Comparison of ENCODE assay signal across 18 cellular contexts in genomic region chr11:65058012-65058411, GRCh38. TPM values are rescaled to one million over a fixed set of nuclear protein-coding genes. Genes with fewer than 3 reads are reported as not detected.
DNase-seq lines count a peak whose midpoint lies in the region; ATAC-seq, FAIRE-seq and TF ChIP-seq lines count a peak whose summit lies in the region.
"Had no signal": no experiment of that assay in that cellular context is flagged by ENCODE, and none has a peak within 500 bp of the region (broad histone marks: within the 10 kb centered on the region; RNA-seq: fewer than 3 reads in every experiment).

No MANE protein-coding gene starts in this region.

- peak; percentile 17; the same call in 1 of the 2 replicates for TF ChIP-seq RAD21 in HepG2 (CRISPR knock-in tag; IDR thresholded peaks at IDR 0.05)

- H3K4me2 ChIP-seq in HepG2 (ENCODE audit: low read depth, low read length) = peak overlapping the region; percentile 82
- H3K4me2 ChIP-seq: A549 had no signal

- in situ Hi-C loops in HepG2 (cut with HindIII; ENCODE audit: extremely low pct_ligation_motif_present, low pct_unique_long_range_greater_than_20kb) = no loop called here

- intact Hi-C loops in HepG2 (cut with micrococcal nuclease; ENCODE audit: unreplicated experiment) = no loop called here
- intact Hi-C loops in right lobe of liver (cut with DNase I) = no loop called here

- H2AFZ ChIP-seq in HepG2 (ENCODE audit: low read length) = no peak overlapping the region

- H3K79me2 ChIP-seq in HepG2 (ENCODE audit: insufficient read depth, low read length) = no peaks in the 10 kb centered on the region

- H3K4me3 ChIP-seq in HepG2 (replicated peaks in 1 of 3; ENCODE audit: insufficient read depth in 1 of 3, low read depth in 2 of 3, low read length in 3 of 3) (peak overlapping the region; percentile 32 to 75 (median 57); a peak in 5 of 6 replicates), right lobe of liver (no peak overlapping the region), rectal smooth muscle tissue (ENCODE audit: low read length) (peak overlapping the region; percentile 8), BE2C (ENCODE audit: low read depth, low read length) (no peak overlapping the region)
- H3K4me3 ChIP-seq: A549, SJSA1 had no signal

- H4K20me1 ChIP-seq in HepG2 (ENCODE audit: insufficient read depth, low read length) = no peaks in the 10 kb centered on the region

- peak; percentile 64 for ATAC-seq in HepG2
- no peak for ATAC-seq in right lobe of liver
- no peak for ATAC-seq in HG02678 (IDR thresholded peaks at IDR 0.05; ENCODE audit: unreplicated experiment)
- ATAC-seq: A549, Right ventricle myocardium inferior had no signal

- TF ChIP-seq CTCF in HepG2 (CRISPR knock-in tag; IDR thresholded peaks at IDR 0.05) = no peak
- TF ChIP-seq CTCF in right lobe of liver (IDR thresholded peaks at IDR 0.05) = no peak
- TF ChIP-seq CTCF in BE2C (IDR thresholded peaks at IDR 0.05; ENCODE audit: low read depth, low read length) = no peak

- H3K9me3 ChIP-seq in HepG2 (ENCODE audit: low read length) (no peaks in the 10 kb centered on the region), right lobe of liver (no peaks in the 10 kb centered on the region), BE2C (no peaks in the 10 kb centered on the region)
- H3K9me3 ChIP-seq: A549, SJSA1 had no signal

- peak overlapping the region; percentile 42 for H3K9ac ChIP-seq in HepG2 (ENCODE audit: insufficient read depth, low read depth, low read length)
- no peak overlapping the region for H3K9ac ChIP-seq in rectal smooth muscle tissue (ENCODE audit: low read length)

- H3K36me3 ChIP-seq in HepG2 (replicated peaks in 1 of 2; ENCODE audit: control insufficient read depth in 1 of 2, insufficient read depth in 2 of 2, low read length in 2 of 2) = no peaks in the 10 kb centered on the region
- H3K36me3 ChIP-seq in right lobe of liver = no peaks in the 10 kb centered on the region
- H3K36me3 ChIP-seq in rectal smooth muscle tissue (ENCODE audit: control insufficient read depth, insufficient read depth, low read length) = no peaks in the 10 kb centered on the region
- H3K36me3 ChIP-seq in BE2C = no peaks in the 10 kb centered on the region
- H3K36me3 ChIP-seq: SJSA1 had no signal

- BruUV-seq in HepG2 (replicated peaks; lab: Mats Ljungman, UMichigan) = no TSS peak

- FAIRE-seq in HepG2 (lab: Jason Lieb, UNC) = no peak
- FAIRE-seq: A549 had no signal

- H3K4me1 ChIP-seq in HepG2 (ENCODE audit: insufficient read depth, low read length) (peaks cover 61% of the 10 kb centered on the region), right lobe of liver (no peaks in the 10 kb centered on the region), rectal smooth muscle tissue (ENCODE audit: control insufficient read depth, insufficient read depth, low read length) (no peaks in the 10 kb centered on the region), BE2C (no peaks in the 10 kb centered on the region)
- H3K4me1 ChIP-seq: A549, SJSA1 had no signal

- DNase-seq in HepG2 (ENCODE audit: low spot score) = no peak
- no peak for DNase-seq in right lobe of liver
- peak; percentile 52 for DNase-seq in NCI-H345 treated with DMSO at 0.1 percent for 48 hours (lab: John Stamatoyannopoulos, UW; ENCODE audit: unreplicated experiment)
- DNase-seq in BE2C = no peak
- DNase-seq: DMS 273 treated with DMSO at 0.1 percent for 48 hours, DMS79 treated with DMSO at 0.1 percent for 48 hours, H7, Kasumi-1, NCI-H1930, NCI-H774, T-helper 1 cell had no signal

- TF ChIP-seq EP300 in HepG2 (IDR thresholded peaks at IDR 0.05; ENCODE audit: low read depth in 2 of 2, low read length in 2 of 2) (no peak), HepG2 (CRISPR knock-in tag; IDR thresholded peaks at IDR 0.05; ENCODE audit: borderline replicate concordance) (no peak)

- TF ChIP-seq POLR2A in HepG2 (IDR thresholded peaks at IDR 0.05; ENCODE audit: insufficient read depth in 1 of 2, low read depth in 2 of 2, low read length in 2 of 2) (no peak), right lobe of liver (IDR thresholded peaks at IDR 0.05) (no peak)

- WGBS in HepG2 (ENCODE audit: low lambda C conversion rate) = no CpG with 5 or more reads among the region's 13 CpGs
- WGBS in right lobe of liver (ENCODE audit: insufficient coverage, low coverage, low lambda C conversion rate, missing lambda C conversion rate) = no CpG with 5 or more reads among the region's 13 CpGs

- CTCF ChIA-PET in HepG2 (lab: Yijun Ruan, JAX; ENCODE audit: low intra/inter-chr PET ratio, low total read pairs) = no interaction called here

- no peaks in the 10 kb centered on the region for H3K27me3 ChIP-seq in HepG2 (ENCODE audit: control insufficient read depth in 1 of 2, insufficient read depth in 2 of 2, low read length in 2 of 2)
- no peaks in the 10 kb centered on the region for H3K27me3 ChIP-seq in right lobe of liver
- no peaks in the 10 kb centered on the region for H3K27me3 ChIP-seq in rectal smooth muscle tissue (ENCODE audit: control insufficient read depth, insufficient read depth, low read length)
- H3K27me3 ChIP-seq in BE2C = no peaks in the 10 kb centered on the region
- H3K27me3 ChIP-seq: SJSA1 had no signal

- H3K27ac ChIP-seq in HepG2 (ENCODE audit: extremely low read length, insufficient read depth, low read length) (peak overlapping the region; percentile 24), right lobe of liver (no peak overlapping the region), rectal smooth muscle tissue (ENCODE audit: low read depth, low read length) (no peak overlapping the region)
- H3K27ac ChIP-seq: A549, SJSA1 had no signal

- POLR2A ChIA-PET in HepG2 (lab: Yijun Ruan, JAX) = interaction anchor here (0.6 to 4.1 kb wide), 11 partner anchors 9 to 112 kb away, joined by 3 to 39 read pairs (median 6); partner anchors contain the start of genes ARL2, FAU, MRPL49 and SAC3D1

RNA-seq across cellular contexts. Expression of gene NAALADL1, which starts 0.3 kb away (rescaled TPM):
- total RNA-seq in HepG2 (2016; rRNA removed; fragmentation: Illumina TruSeq; extraction: Trizol) (3.4 and 9.3 TPM in 2 replicates), right lobe of liver (1 to 10 TPM in 5 of 6 experiments, under 1 TPM in 1; 0.83 to 3.5 (median 1.4) TPM)
- 1.5 and 2.2 TPM in 2 replicates for total RNA-seq in HepG2 (2016; cell fraction: cytosol; rRNA removed; fragmentation: Illumina TruSeq; extraction: Trizol; ENCODE audit: low read depth)
- 3.2 and 9.6 TPM in 2 replicates for total RNA-seq in HepG2 (2016; cell fraction: insoluble cytoplasmic fraction; rRNA removed; fragmentation: Illumina TruSeq; extraction: Trizol)
- 1.3 and 2.0 TPM in 2 replicates for total RNA-seq in HepG2 (2016; cell fraction: membrane; rRNA removed; fragmentation: Illumina TruSeq; extraction: Trizol)
- 8.8 and 12.8 TPM in 2 replicates for total RNA-seq in HepG2 (2016; cell fraction: nucleus; rRNA removed; fragmentation: Illumina TruSeq; extraction: Trizol)
- polyA plus RNA-seq in HepG2 (2011; rRNA removed) = 33.9 and 67.5 TPM in 2 replicates
- polyA plus RNA-seq in HepG2 (2011; cell fraction: cytosol; rRNA removed) = 24.8 and 27.3 TPM in 2 replicates
- 178 and 181 TPM in 2 replicates for polyA plus RNA-seq in HepG2 (2011; cell fraction: nucleus; rRNA removed)
- 30.3 and 30.5 TPM in 2 replicates for polyA plus RNA-seq in HepG2 (2012)
- polyA plus RNA-seq in HepG2 (2016; cell fraction: cytosol; fragmentation: Illumina TruSeq; extraction: Trizol; ENCODE audit: low read depth) = 1.1 and 1.2 TPM in 2 replicates
- polyA plus RNA-seq in HepG2 (2016; cell fraction: insoluble cytoplasmic fraction; fragmentation: Illumina TruSeq; extraction: Trizol; ENCODE audit: low read depth) = 2.4 and 2.9 TPM in 2 replicates
- 2.0 and 2.1 TPM in 2 replicates for polyA plus RNA-seq in HepG2 (2016; cell fraction: membrane; fragmentation: Illumina TruSeq; extraction: Trizol; ENCODE audit: low read depth)
- polyA plus RNA-seq in HepG2 (2016; cell fraction: nucleus; fragmentation: Illumina TruSeq; extraction: Trizol; ENCODE audit: insufficient read depth, low read depth) = 23.7 and 32.1 TPM in 2 replicates
- polyA minus RNA-seq in HepG2 (2011; rRNA and poly(A)+ RNA removed; ENCODE audit: low replicate concordance) = 0.09 and 15.4 TPM in 2 replicates
- 6.0 and 9.8 TPM in 2 replicates for polyA minus RNA-seq in HepG2 (2011; cell fraction: cytosol; rRNA and poly(A)+ RNA removed)
- 13.3 and 19.3 TPM in 2 replicates for polyA minus RNA-seq in HepG2 (2011; cell fraction: nucleus; rRNA and poly(A)+ RNA removed)
- not detected for polyA plus RNA-seq in BE2C (2012; ENCODE audit: insufficient read depth, insufficient read length, low read depth)
- total RNA-seq: MCF 10A, NCI-H460, SJSA1 had no signal
- polyA plus RNA-seq: A549 had no signal

RNA-seq across cellular contexts. Expression of gene SAC3D1, which starts 17.0 kb away (rescaled TPM):
- total RNA-seq in HepG2 (2016; rRNA removed; fragmentation: Illumina TruSeq; extraction: Trizol) (33.2 and 36.3 TPM in 2 replicates), right lobe of liver (10 to 100 TPM in 2 of 6 experiments, 1 to 10 TPM in 4; 4.2 to 13.8 (median 5.8) TPM)
- total RNA-seq in HepG2 (2016; cell fraction: cytosol; rRNA removed; fragmentation: Illumina TruSeq; extraction: Trizol; ENCODE audit: low read depth) = 17.6 and 24.5 TPM in 2 replicates
- 27.9 and 37.1 TPM in 2 replicates for total RNA-seq in HepG2 (2016; cell fraction: insoluble cytoplasmic fraction; rRNA removed; fragmentation: Illumina TruSeq; extraction: Trizol)
- 28.3 and 36.0 TPM in 2 replicates for total RNA-seq in HepG2 (2016; cell fraction: membrane; rRNA removed; fragmentation: Illumina TruSeq; extraction: Trizol)
- 15.6 and 16.8 TPM in 2 replicates for total RNA-seq in HepG2 (2016; cell fraction: nucleus; rRNA removed; fragmentation: Illumina TruSeq; extraction: Trizol)
- 7.4 and 8.9 TPM in 2 replicates for polyA plus RNA-seq in HepG2 (2011; rRNA removed)
- 10.6 and 22.0 TPM in 2 replicates for polyA plus RNA-seq in HepG2 (2011; cell fraction: cytosol; rRNA removed)
- polyA plus RNA-seq in HepG2 (2011; cell fraction: nucleus; rRNA removed) = 12.6 and 14.5 TPM in 2 replicates
- polyA plus RNA-seq in HepG2 (2012) = 7.4 and 9.2 TPM in 2 replicates
- polyA plus RNA-seq in HepG2 (2016; cell fraction: cytosol; fragmentation: Illumina TruSeq; extraction: Trizol; ENCODE audit: low read depth) = 17.6 and 24.3 TPM in 2 replicates
- 34.5 and 41.1 TPM in 2 replicates for polyA plus RNA-seq in HepG2 (2016; cell fraction: insoluble cytoplasmic fraction; fragmentation: Illumina TruSeq; extraction: Trizol; ENCODE audit: low read depth)
- polyA plus RNA-seq in HepG2 (2016; cell fraction: membrane; fragmentation: Illumina TruSeq; extraction: Trizol; ENCODE audit: low read depth) = 30.7 and 35.8 TPM in 2 replicates
- polyA plus RNA-seq in HepG2 (2016; cell fraction: nucleus; fragmentation: Illumina TruSeq; extraction: Trizol; ENCODE audit: insufficient read depth, low read depth) = 28.3 and 35.8 TPM in 2 replicates
- polyA minus RNA-seq in HepG2 (2011; rRNA and poly(A)+ RNA removed; ENCODE audit: low replicate concordance) = 16.9 and 20.3 TPM in 2 replicates
- polyA minus RNA-seq in HepG2 (2011; cell fraction: cytosol; rRNA and poly(A)+ RNA removed) = 9.3 and 12.0 TPM in 2 replicates
- 3.4 and 3.6 TPM in 2 replicates for polyA minus RNA-seq in HepG2 (2011; cell fraction: nucleus; rRNA and poly(A)+ RNA removed)
- polyA plus RNA-seq in BE2C (2012; ENCODE audit: insufficient read depth, insufficient read length, low read depth) = 19.0 TPM

RNA-seq across cellular contexts. Expression of gene CDCA5, which starts 25.8 kb away (rescaled TPM):
- total RNA-seq in HepG2 (2016; rRNA removed; fragmentation: Illumina TruSeq; extraction: Trizol) (50.6 and 63.1 TPM in 2 replicates), right lobe of liver (1 to 10 TPM in 3 of 6 experiments, under 1 TPM in 3; 0.31 to 2.3 (median 1.0) TPM)
- 10.5 and 13.6 TPM in 2 replicates for total RNA-seq in HepG2 (2016; cell fraction: cytosol; rRNA removed; fragmentation: Illumina TruSeq; extraction: Trizol; ENCODE audit: low read depth)
- total RNA-seq in HepG2 (2016; cell fraction: insoluble cytoplasmic fraction; rRNA removed; fragmentation: Illumina TruSeq; extraction: Trizol) = 51.6 and 54.0 TPM in 2 replicates
- total RNA-seq in HepG2 (2016; cell fraction: membrane; rRNA removed; fragmentation: Illumina TruSeq; extraction: Trizol) = 34.2 and 34.8 TPM in 2 replicates
- 28.5 and 29.9 TPM in 2 replicates for total RNA-seq in HepG2 (2016; cell fraction: nucleus; rRNA removed; fragmentation: Illumina TruSeq; extraction: Trizol)
- 9.8 and 13.5 TPM in 2 replicates for polyA plus RNA-seq in HepG2 (2011; rRNA removed)
- polyA plus RNA-seq in HepG2 (2011; cell fraction: cytosol; rRNA removed) = 9.8 and 14.9 TPM in 2 replicates
- 13.0 and 18.3 TPM in 2 replicates for polyA plus RNA-seq in HepG2 (2011; cell fraction: nucleus; rRNA removed)
- polyA plus RNA-seq in HepG2 (2012) = 9.0 and 19.7 TPM in 2 replicates
- polyA plus RNA-seq in HepG2 (2016; cell fraction: cytosol; fragmentation: Illumina TruSeq; extraction: Trizol; ENCODE audit: low read depth) = 10.9 and 11.2 TPM in 2 replicates
- 71.5 and 74.3 TPM in 2 replicates for polyA plus RNA-seq in HepG2 (2016; cell fraction: insoluble cytoplasmic fraction; fragmentation: Illumina TruSeq; extraction: Trizol; ENCODE audit: low read depth)
- 26.4 and 29.7 TPM in 2 replicates for polyA plus RNA-seq in HepG2 (2016; cell fraction: membrane; fragmentation: Illumina TruSeq; extraction: Trizol; ENCODE audit: low read depth)
- 62.8 and 64.8 TPM in 2 replicates for polyA plus RNA-seq in HepG2 (2016; cell fraction: nucleus; fragmentation: Illumina TruSeq; extraction: Trizol; ENCODE audit: insufficient read depth, low read depth)
- 21.2 and 61.0 TPM in 2 replicates for polyA minus RNA-seq in HepG2 (2011; rRNA and poly(A)+ RNA removed; ENCODE audit: low replicate concordance)
- polyA minus RNA-seq in HepG2 (2011; cell fraction: cytosol; rRNA and poly(A)+ RNA removed) = 8.1 and 8.3 TPM in 2 replicates
- polyA minus RNA-seq in HepG2 (2011; cell fraction: nucleus; rRNA and poly(A)+ RNA removed) = 7.0 and 10.6 TPM in 2 replicates
- 8.8 TPM for polyA plus RNA-seq in BE2C (2012; ENCODE audit: insufficient read depth, insufficient read length, low read depth)

RNA-seq across cellular contexts. Expression of gene ZFPL1, which starts 26.0 kb away (rescaled TPM):
- total RNA-seq in HepG2 (2016; rRNA removed; fragmentation: Illumina TruSeq; extraction: Trizol) = 27.6 and 32.2 TPM in 2 replicates
- total RNA-seq in HepG2 (2016; cell fraction: cytosol; rRNA removed; fragmentation: Illumina TruSeq; extraction: Trizol; ENCODE audit: low read depth) = 18.5 and 24.3 TPM in 2 replicates
- total RNA-seq in HepG2 (2016; cell fraction: insoluble cytoplasmic fraction; rRNA removed; fragmentation: Illumina TruSeq; extraction: Trizol) = 23.3 and 34.5 TPM in 2 replicates
- 24.9 and 32.0 TPM in 2 replicates for total RNA-seq in HepG2 (2016; cell fraction: membrane; rRNA removed; fragmentation: Illumina TruSeq; extraction: Trizol)
- total RNA-seq in HepG2 (2016; cell fraction: nucleus; rRNA removed; fragmentation: Illumina TruSeq; extraction: Trizol) = 20.7 and 22.6 TPM in 2 replicates
- 49.7 and 56.0 TPM in 2 replicates for polyA plus RNA-seq in HepG2 (2011; rRNA removed)
- polyA plus RNA-seq in HepG2 (2011; cell fraction: cytosol; rRNA removed) = 29.9 and 43.2 TPM in 2 replicates
- polyA plus RNA-seq in HepG2 (2011; cell fraction: nucleus; rRNA removed) = 58.5 and 59.4 TPM in 2 replicates
- polyA plus RNA-seq in HepG2 (2012) = 21.4 and 31.3 TPM in 2 replicates
- polyA plus RNA-seq in HepG2 (2016; cell fraction: cytosol; fragmentation: Illumina TruSeq; extraction: Trizol; ENCODE audit: low read depth) = 23.6 and 30.1 TPM in 2 replicates
- polyA plus RNA-seq in HepG2 (2016; cell fraction: insoluble cytoplasmic fraction; fragmentation: Illumina TruSeq; extraction: Trizol; ENCODE audit: low read depth) = 27.9 and 36.5 TPM in 2 replicates
- 25.0 and 25.2 TPM in 2 replicates for polyA plus RNA-seq in HepG2 (2016; cell fraction: membrane; fragmentation: Illumina TruSeq; extraction: Trizol; ENCODE audit: low read depth)
- polyA plus RNA-seq in HepG2 (2016; cell fraction: nucleus; fragmentation: Illumina TruSeq; extraction: Trizol; ENCODE audit: insufficient read depth, low read depth) = 33.5 and 40.8 TPM in 2 replicates
- polyA minus RNA-seq in HepG2 (2011; rRNA and poly(A)+ RNA removed; ENCODE audit: low replicate concordance) = 50.7 and 52.3 TPM in 2 replicates
- 15.5 and 16.8 TPM in 2 replicates for polyA minus RNA-seq in HepG2 (2011; cell fraction: cytosol; rRNA and poly(A)+ RNA removed)
- 40.4 and 59.2 TPM in 2 replicates for polyA minus RNA-seq in HepG2 (2011; cell fraction: nucleus; rRNA and poly(A)+ RNA removed)
- 10 to 100 TPM; 15.4 to 22.4 (median 18.0) TPM for total RNA-seq in right lobe of liver
- polyA plus RNA-seq in BE2C (2012; ENCODE audit: insufficient read depth, insufficient read length, low read depth) = 43.2 TPM

RNA-seq across cellular contexts. Expression of gene SNX15, which starts 30.8 kb away (rescaled TPM):
- total RNA-seq in HepG2 (2016; rRNA removed; fragmentation: Illumina TruSeq; extraction: Trizol) = 20.7 and 22.6 TPM in 2 replicates
- 12.1 and 12.4 TPM in 2 replicates for total RNA-seq in HepG2 (2016; cell fraction: cytosol; rRNA removed; fragmentation: Illumina TruSeq; extraction: Trizol; ENCODE audit: low read depth)
- total RNA-seq in HepG2 (2016; cell fraction: insoluble cytoplasmic fraction; rRNA removed; fragmentation: Illumina TruSeq; extraction: Trizol) = 18.5 and 24.1 TPM in 2 replicates
- 27.2 and 28.7 TPM in 2 replicates for total RNA-seq in HepG2 (2016; cell fraction: membrane; rRNA removed; fragmentation: Illumina TruSeq; extraction: Trizol)
- total RNA-seq in HepG2 (2016; cell fraction: nucleus; rRNA removed; fragmentation: Illumina TruSeq; extraction: Trizol) = 11.7 and 12.8 TPM in 2 replicates
- 19.1 and 21.2 TPM in 2 replicates for polyA plus RNA-seq in HepG2 (2011; rRNA removed)
- polyA plus RNA-seq in HepG2 (2011; cell fraction: cytosol; rRNA removed) = 16.1 and 20.9 TPM in 2 replicates
- 17.0 and 18.7 TPM in 2 replicates for polyA plus RNA-seq in HepG2 (2011; cell fraction: nucleus; rRNA removed)
- 5.5 and 18.8 TPM in 2 replicates for polyA plus RNA-seq in HepG2 (2012)
- 17.8 and 20.3 TPM in 2 replicates for polyA plus RNA-seq in HepG2 (2016; cell fraction: cytosol; fragmentation: Illumina TruSeq; extraction: Trizol; ENCODE audit: low read depth)
- 31.4 and 39.7 TPM in 2 replicates for polyA plus RNA-seq in HepG2 (2016; cell fraction: insoluble cytoplasmic fraction; fragmentation: Illumina TruSeq; extraction: Trizol; ENCODE audit: low read depth)
- 29.3 and 33.3 TPM in 2 replicates for polyA plus RNA-seq in HepG2 (2016; cell fraction: membrane; fragmentation: Illumina TruSeq; extraction: Trizol; ENCODE audit: low read depth)
- polyA plus RNA-seq in HepG2 (2016; cell fraction: nucleus; fragmentation: Illumina TruSeq; extraction: Trizol; ENCODE audit: insufficient read depth, low read depth) = 27.1 and 31.4 TPM in 2 replicates
- polyA minus RNA-seq in HepG2 (2011; rRNA and poly(A)+ RNA removed; ENCODE audit: low replicate concordance) = 13.9 and 15.8 TPM in 2 replicates
- polyA minus RNA-seq in HepG2 (2011; cell fraction: cytosol; rRNA and poly(A)+ RNA removed) = 8.7 and 13.6 TPM in 2 replicates
- polyA minus RNA-seq in HepG2 (2011; cell fraction: nucleus; rRNA and poly(A)+ RNA removed) = 3.9 and 5.5 TPM in 2 replicates
- total RNA-seq in right lobe of liver = 10 to 100 TPM in 1 of 6 experiments, 1 to 10 TPM in 5; 6.4 to 10.3 (median 8.7) TPM
- 15.7 TPM for polyA plus RNA-seq in BE2C (2012; ENCODE audit: insufficient read depth, insufficient read length, low read depth)

Comparison
In these comparisons a context has a peak if more than half of its experiments do, and no peak if none do; other contexts are left out.
1. H3K4me3 ChIP-seq: peak in HepG2 (3 of 3) and rectal smooth muscle tissue (single experiment); none in right lobe of liver (0 of 3) and BE2C (single experiment).